ENCODE assay signal across 22 cellular contexts in the genomic region with DNA sequence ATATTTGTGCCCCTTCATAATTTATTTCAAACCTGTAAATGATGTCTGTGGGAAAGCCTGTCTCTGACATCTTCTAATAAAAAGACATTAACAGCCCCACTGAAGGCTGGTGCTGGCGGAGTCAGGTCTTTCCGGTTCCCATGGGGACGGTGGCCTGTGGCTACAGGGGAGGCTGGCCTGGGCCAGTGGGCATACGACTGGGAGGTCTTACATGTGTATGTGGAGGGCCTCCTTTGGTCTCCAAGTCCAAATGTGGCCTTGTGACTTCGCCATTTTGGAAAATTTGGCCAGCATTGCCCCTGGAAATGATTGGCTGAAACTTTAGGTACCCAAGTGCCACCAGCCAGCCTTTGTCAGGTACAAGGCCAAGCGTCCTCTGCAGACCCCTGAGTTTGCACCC.
"Had no signal": no experiment of that assay in that cellular context is flagged by ENCODE, and none has a peak within 500 bp of the region (broad histone marks: within the 10 kb centered on the region; RNA-seq: fewer than 3 reads in every experiment).

No MANE protein-coding gene starts in this region.

- H3K4me1 Mint-ChIP-seq: activated B cell treated with CpG ODN at 0.5 μM for 24 hours; activated CD4-positive, alpha-beta T cell treated with anti-CD3 and anti-CD28 coated beads for 36 hours; activated T-helper 17 cell treated with anti-CD3 and anti-CD28 coated beads, Interleukin-2, amount 50 U/mL, for 72 hours; natural killer cell had no signal

- H3K27me3 Mint-ChIP-seq: activated B cell treated with CpG ODN at 0.5 μM for 24 hours; activated CD4-positive, alpha-beta T cell treated with anti-CD3 and anti-CD28 coated beads for 36 hours; activated T-cell treated with anti-CD3 and anti-CD28 coated beads, Interleukin-2, amount 50 U/mL, for 24 hours; activated T-helper 17 cell treated with anti-CD3 and anti-CD28 coated beads, Interleukin-2, amount 50 U/mL, for 72 hours; stimulated activated naive CD8-positive, alpha-beta T cell treated with anti-CD3 and anti-CD28 coated beads, Interleukin-15, Interleukin-2, amounts not matched to agents 100 ng/mL and 50 ng/mL, for 24 hours had no signal

- H3K27ac Mint-ChIP-seq: activated B cell treated with CpG ODN at 0.5 μM for 24 hours; activated CD4-positive, alpha-beta T cell treated with anti-CD3 and anti-CD28 coated beads for 36 hours; activated naive CD4-positive, alpha-beta T cell treated with anti-CD3 and anti-CD28 coated beads for 36 hours; activated T-cell treated with anti-CD3 and anti-CD28 coated beads, Interleukin-2, amount 50 U/mL, for 24 hours; activated T-helper 17 cell treated with anti-CD3 and anti-CD28 coated beads, Interleukin-2, amount 50 U/mL, for 72 hours; natural killer cell; stimulated activated naive CD8-positive, alpha-beta T cell treated with anti-CD3 and anti-CD28 coated beads, Interleukin-15, Interleukin-2, amounts not matched to agents 100 ng/mL and 50 ng/mL, for 24 hours had no signal

- FAIRE-seq: urothelium cell line had no signal

- H3K4me3 ChIP-seq: left lung, prostate gland, tibial artery had no signal

- H3K9me3 Mint-ChIP-seq: activated B cell treated with CpG ODN at 0.5 μM for 24 hours; activated naive CD4-positive, alpha-beta T cell treated with anti-CD3 and anti-CD28 coated beads for 36 hours; activated T-cell treated with anti-CD3 and anti-CD28 coated beads, Interleukin-2, amount 50 U/mL, for 24 hours; activated T-helper 17 cell treated with anti-CD3 and anti-CD28 coated beads, Interleukin-2, amount 50 U/mL, for 72 hours; natural killer cell; stimulated activated naive CD8-positive, alpha-beta T cell treated with anti-CD3 and anti-CD28 coated beads, Interleukin-15, Interleukin-2, amounts not matched to agents 100 ng/mL and 50 ng/mL, for 24 hours had no signal

- H3K27ac ChIP-seq: foreskin keratinocyte, left lung, prostate gland, tibial artery had no signal

- ATAC-seq: activated CD4-positive, alpha-beta T cell treated with anti-CD3 and anti-CD28 coated beads for 36 hours; activated T-helper 17 cell treated with anti-CD3 and anti-CD28 coated beads, Interleukin-2, amount 50 U/mL, for 72 hours; foreskin keratinocyte; left lung; natural killer cell had no signal

- H3K4me3 Mint-ChIP-seq: activated B cell treated with CpG ODN at 0.5 μM for 24 hours; activated CD4-positive, alpha-beta T cell treated with anti-CD3 and anti-CD28 coated beads for 36 hours; activated naive CD4-positive, alpha-beta T cell treated with anti-CD3 and anti-CD28 coated beads for 36 hours; activated T-cell treated with anti-CD3 and anti-CD28 coated beads, Interleukin-2, amount 50 U/mL, for 24 hours; activated T-helper 17 cell treated with anti-CD3 and anti-CD28 coated beads, Interleukin-2, amount 50 U/mL, for 72 hours; brain; natural killer cell; stimulated activated naive CD8-positive, alpha-beta T cell treated with anti-CD3 and anti-CD28 coated beads, Interleukin-15, Interleukin-2, amounts not matched to agents 100 ng/mL and 50 ng/mL, for 24 hours had no signal

- H3K4me1 ChIP-seq: foreskin keratinocyte, left lung, tibial artery had no signal

- H3K9me3 ChIP-seq: left lung, prostate gland, tibial artery had no signal

- H3K36me3 ChIP-seq: left lung, prostate gland, tibial artery had no signal

- H3K36me3 Mint-ChIP-seq: brain, natural killer cell had no signal

- DNase-seq: activated B cell treated with CpG ODN at 0.5 μM for 24 hours; activated CD4-positive, alpha-beta T cell treated with anti-CD3 and anti-CD28 coated beads, Interleukin-2, amount 50 U/mL, for 4 hours; activated CD8-positive, alpha-beta memory T cell treated with anti-CD3 and anti-CD28 coated beads for 24 hours; activated CD8-positive, alpha-beta memory T cell treated with anti-CD3 and anti-CD28 coated beads, Interleukin-2, amount 50 U/mL, for 4 hours; activated naive CD4-positive, alpha-beta T cell treated with anti-CD3 and anti-CD28 coated beads for 36 hours; activated T-cell treated with anti-CD3 and anti-CD28 coated beads, Interleukin-2, amount 50 U/mL, for 24 hours; anterior cingulate cortex; dermis blood vessel endothelial cell; effector CD8-positive, alpha-beta T cell; foreskin keratinocyte; kidney glomerular epithelial cell; natural killer cell; stimulated activated CD4-positive, alpha-beta T cell treated with anti-CD3 and anti-CD28 coated beads, Interleukin-1b, Interleukin-23, amount 100 ng/mL, for 48 hours; T-helper 9 cell had no signal
